ENCODE assay signal across 9 cellular contexts in genomic region chr11:59756496-59756840, GRCh38. TPM values are rescaled to one million over a fixed set of nuclear protein-coding genes. Genes with fewer than 3 reads are reported as not detected.
DNase-seq lines count a peak whose midpoint lies in the region; ATAC-seq and TF ChIP-seq lines count a peak whose summit lies in the region.
"Had no signal": no experiment of that assay in that cellular context is flagged by ENCODE, and none has a peak within 500 bp of the region (broad histone marks: within the 10 kb centered on the region; RNA-seq: fewer than 3 reads in every experiment).

No MANE protein-coding gene starts in this region.

- H3K4me3 ChIP-seq in Panc1 (ENCODE audit: low read depth in 2 of 2, low read length in 2 of 2) (peak overlapping the region; percentile 81 to 98), epithelial cell of esophagus (ENCODE audit: low read length) (peak overlapping the region; percentile 83)

- CTCF ChIA-PET in Panc1 (lab: Charles Lee) = interaction anchor here (0.6 to 1.0 kb wide), 3 partner anchors 15 to 103 kb away, joined by 4 to 8 read pairs (median 5); partner anchors contain the start of gene MRPL16

- TSS peak; percentile 69 for BruUV-seq in Panc1 (replicated peaks; lab: Mats Ljungman, UMichigan)

- H3K27ac ChIP-seq in Panc1 (ENCODE audit: low read length) = peak overlapping the region; percentile 82

- peaks cover 2% of the 10 kb centered on the region; the same call in 1 of the 2 replicates for H3K36me3 ChIP-seq in Panc1 (ENCODE audit: control insufficient read depth, insufficient read depth, low read length)

- POLR2A ChIA-PET in Panc1 (lab: Charles Lee) = interaction anchor here (0.5 to 1.1 kb wide), 3 partner anchors 57 to 87 kb away, joined by 3 to 16 read pairs (median 11); partner anchors contain the start of gene PATL1

- intact Hi-C loops in Panc1 (cut with micrococcal nuclease; ENCODE audit: unreplicated experiment) = no loop called here

- H3K4me1 ChIP-seq in Panc1 (ENCODE audit: control insufficient read depth, insufficient read depth, low read length) = peaks cover 14% of the 10 kb centered on the region

- peak; percentile 43 for DNase-seq in Caki2 (ENCODE audit: low read depth)
- peak; percentile 10 for DNase-seq in Panc1 (ENCODE audit: low read depth, low spot score)
- peak; percentile 76 for DNase-seq in epithelial cell of esophagus (ENCODE audit: low read depth)
- no peak for DNase-seq in omental fat pad (ENCODE audit: low spot score)
- DNase-seq in NCI-H2081 treated with DMSO at 0.1 percent for 48 hours (lab: John Stamatoyannopoulos, UW) = no peak
- DNase-seq in SW480 (ENCODE audit: low spot score) = no peak
- DNase-seq in NCI-H1092 (lab: John Stamatoyannopoulos, UW) = no peak
- no peak for DNase-seq in OCI-M1 (lab: John Stamatoyannopoulos, UW)

- no peak for TF ChIP-seq CTCF in Panc1 (IDR thresholded peaks at IDR 0.05)
- TF ChIP-seq CTCF in epithelial cell of esophagus (IDR thresholded peaks at IDR 0.05; ENCODE audit: insufficient read depth, low read depth, low read length, missing control alignments) = no peak
- no peak for TF ChIP-seq CTCF in omental fat pad (IDR thresholded peaks at IDR 0.05)

- in situ Hi-C loops in Caki2 (cut with HindIII; ENCODE audit: low pct_unique_long_range_greater_than_20kb, low sequenced_read_pairs) = no loop called here
- in situ Hi-C loops in Panc1 (cut with HindIII; ENCODE audit: low pct_unique_long_range_greater_than_20kb, low sequenced_read_pairs) = no loop called here

- no peaks in the 10 kb centered on the region for H3K27me3 ChIP-seq in Panc1 (ENCODE audit: control insufficient read depth, insufficient read depth, low read length)

- ATAC-seq in Panc1 (no peak; the same call in 1 of the 2 replicates), omental fat pad (ENCODE audit: low FRiP score) (peak; percentile 38)

- no peaks in the 10 kb centered on the region for H3K9me3 ChIP-seq in Panc1 (ENCODE audit: control insufficient read depth, insufficient read depth, low read depth, low read length)

RNA-seq across cellular contexts. Expression of gene STX3, which starts 1.3 kb away (rescaled TPM):
- total RNA-seq in Caki2 (2014; rRNA removed; shearing (Covaris generic); ENCODE audit: low replicate concordance) = 16.0 and 28.4 TPM in 2 replicates
- total RNA-seq in Panc1 (2021; ENCODE audit: unreplicated experiment) (34.8 TPM), omental fat pad (10 to 100 TPM; 19.9 to 37.4 (median 31.9) TPM)
- 18.8 TPM for polyA plus RNA-seq in Panc1 (2012; ENCODE audit: insufficient read length)

RNA-seq across cellular contexts. Expression of gene OR10V1, which starts 42.8 kb away (rescaled TPM):
- not detected in 2 replicates for total RNA-seq in Caki2 (2014; rRNA removed; shearing (Covaris generic); ENCODE audit: low replicate concordance)
- not detected for total RNA-seq in Panc1 (2021; ENCODE audit: unreplicated experiment)
- polyA plus RNA-seq in Panc1 (2012; ENCODE audit: insufficient read length) = not detected
- total RNA-seq in omental fat pad = not detected
- total RNA-seq: SK-MEL-5 had no signal

RNA-seq across cellular contexts. Expression of gene MRPL16, which starts 54.1 kb away (rescaled TPM):
- 66.6 and 80.4 TPM in 2 replicates for total RNA-seq in Caki2 (2014; rRNA removed; shearing (Covaris generic); ENCODE audit: low replicate concordance)
- 41.8 TPM for total RNA-seq in Panc1 (2021; ENCODE audit: unreplicated experiment)
- polyA plus RNA-seq in Panc1 (2012; ENCODE audit: insufficient read length) = 45.7 TPM
- 10 to 100 TPM; 28.1 to 50.9 (median 38.3) TPM for total RNA-seq in omental fat pad

Comparison
In these comparisons a context has a peak if more than half of its experiments do, and no peak if none do; other contexts are left out.
1. DNase-seq: peak in Caki2 (single experiment), Panc1 (single experiment) and epithelial cell of esophagus (single experiment); none in omental fat pad (single experiment), NCI-H2081 treated with DMSO at 0.1 percent for 48 hours (single experiment), SW480 (single experiment), NCI-H1092 (single experiment) and OCI-M1 (single experiment).